Comparison of ENCODE assay signal across 35 cellular contexts in genomic region chr10:8122970-8123369, GRCh38.
"Had no signal": no experiment of that assay in that cellular context is flagged by ENCODE, and none has a peak within 500 bp of the region (broad histone marks: within the 10 kb centered on the region; RNA-seq: fewer than 3 reads in every experiment).

No MANE protein-coding gene starts in this region.

- H3K9ac ChIP-seq: KMS-11 had no signal

- H3K36me3 ChIP-seq: MG63 had no signal

- H3K9me3 ChIP-seq: MG63 had no signal

- H3K27me3 ChIP-seq: MG63 had no signal

- H3K4me3 ChIP-seq: MG63 had no signal

- DNase-seq: Karpas-422, Kasumi-1, MG63, MM.1S, MV-4-11, NCI-H1048, NCI-H1092, NCI-H1092 treated with DMSO at 0.1 percent for 48 hours, NCI-H1105, NCI-H1105 treated with DMSO at 0.1 percent for 48 hours, NCI-H1417, NCI-H1417 treated with DMSO at 0.1 percent for 48 hours, NCI-H1436, NCI-H1436 treated with DMSO at 0.1 percent for 48 hours, NCI-H146, NCI-H1694, NCI-H1694 treated with DMSO at 0.1 percent for 48 hours, NCI-H187, NCI-H187 treated with DMSO at 0.1 percent for 48 hours, NCI-H1930, NCI-H2029, NCI-H2029 treated with DMSO at 0.1 percent for 48 hours, NCI-H2081, NCI-H2081 treated with DMSO at 0.1 percent for 48 hours, NCI-H2107, NCI-H2171, NCI-H2171 treated with DMSO at 0.1 percent for 48 hours, NCI-H2227 treated with DMSO at 0.1 percent for 48 hours, NCI-H226, NCI-H345, NCI-H446, NCI-H446 treated with DMSO at 0.1 percent for 48 hours, NCI-H510A, NCI-H510A treated with DMSO at 0.1 percent for 48 hours had no signal

- H3K4me2 ChIP-seq: KMS-11 had no signal

- H3K27ac ChIP-seq: KMS-11 had no signal
